In genomic region chr16:75288596-75289120, GRCh38 we compare ENCODE assay signal across 8 cellular contexts. TPM values are rescaled to one million over a fixed set of nuclear protein-coding genes. Genes with fewer than 3 reads are reported as not detected.
DNase-seq lines count a peak whose midpoint lies in the region; ATAC-seq and TF ChIP-seq lines count a peak whose summit lies in the region.

No MANE protein-coding gene starts in this region.

- peaks cover 18% of the 10 kb centered on the region for H3K36me3 ChIP-seq in BE2C

- peak; percentile 15 for DNase-seq in CD1c-positive myeloid dendritic cell (ENCODE audit: extremely low spot score)
- peak; percentile 83 for DNase-seq in activated naive CD8-positive, alpha-beta T cell treated with anti-CD3 and anti-CD28 coated beads, Interleukin-2, amount 10 ng/mL, durations not matched to agents 7 days and 5 days
- DNase-seq in sciatic nerve (ENCODE audit: low spot score), result no peak
- DNase-seq in BE2C, result no peak

- no peak overlapping the region for H3K4me3 ChIP-seq in BE2C (ENCODE audit: low read depth, low read length)

- POLR2A ChIA-PET in activated naive CD8-positive, alpha-beta T cell treated with anti-CD3 and anti-CD28 coated beads, Interleukin-2, amount 10 ng/mL, durations not matched to agents 7 days and 5 days (lab: Charles Lee), result no interaction called here

- H3K27me3 Mint-ChIP-seq in T-helper 1 cell treated with Interleukin-12 subunit alpha and Interleukin-12 subunit beta and Interleukin-4 antibody, amounts not matched to agents 30 μg/mL and 1 μg/mL, for 36 hours (ENCODE audit: low read depth), result peaks cover 18% of the 10 kb centered on the region
- peaks cover 40% of the 10 kb centered on the region for H3K27me3 Mint-ChIP-seq in activated naive CD8-positive, alpha-beta T cell treated with anti-CD3 and anti-CD28 coated beads, Interleukin-2, amount 10 ng/mL, durations not matched to agents 7 days and 5 days

- intact Hi-C loops in sciatic nerve (cut with DNase I), result no loop called here

- no peaks in the 10 kb centered on the region for H3K9me3 ChIP-seq in BE2C

- H3K9me3 Mint-ChIP-seq in T-helper 1 cell treated with Interleukin-12 subunit alpha and Interleukin-12 subunit beta and Interleukin-4 antibody, amounts not matched to agents 30 μg/mL and 1 μg/mL, for 36 hours, result no peaks in the 10 kb centered on the region
- no peaks in the 10 kb centered on the region for H3K9me3 Mint-ChIP-seq in activated naive CD8-positive, alpha-beta T cell treated with anti-CD3 and anti-CD28 coated beads, Interleukin-2, amount 10 ng/mL, durations not matched to agents 7 days and 5 days

- H3K4me1 ChIP-seq in BE2C, result no peaks in the 10 kb centered on the region

- peaks cover 24% of the 10 kb centered on the region for H3K36me3 Mint-ChIP-seq in T-helper 1 cell treated with Interleukin-12 subunit alpha and Interleukin-12 subunit beta and Interleukin-4 antibody, amounts not matched to agents 30 μg/mL and 1 μg/mL, for 36 hours (ENCODE audit: low read depth)
- H3K36me3 Mint-ChIP-seq in activated naive CD8-positive, alpha-beta T cell treated with anti-CD3 and anti-CD28 coated beads, Interleukin-2, amount 10 ng/mL, durations not matched to agents 7 days and 5 days, result peaks cover 40% of the 10 kb centered on the region

- ATAC-seq in activated naive CD8-positive, alpha-beta T cell treated with anti-CD3 and anti-CD28 coated beads, Interleukin-2, amount 10 ng/mL, durations not matched to agents 7 days and 5 days (ENCODE audit: low read depth), result peak; percentile 74
- ATAC-seq in sciatic nerve (peak; percentile 34), GM21360 (IDR thresholded peaks at IDR 0.05; ENCODE audit: unreplicated experiment) (no peak), HG03097 (IDR thresholded peaks at IDR 0.05; ENCODE audit: low FRiP score, unreplicated experiment) (no peak), HG02642 (IDR thresholded peaks at IDR 0.05; ENCODE audit: poor library complexity, unreplicated experiment) (no peak)

- H3K27me3 ChIP-seq in BE2C, result no peaks in the 10 kb centered on the region

- no peak for TF ChIP-seq CTCF in BE2C (IDR thresholded peaks at IDR 0.05; ENCODE audit: low read depth, low read length)

- peak overlapping the region; percentile 57 for H3K27ac Mint-ChIP-seq in T-helper 1 cell treated with Interleukin-12 subunit alpha and Interleukin-12 subunit beta and Interleukin-4 antibody, amounts not matched to agents 30 μg/mL and 1 μg/mL, for 36 hours
- H3K27ac Mint-ChIP-seq in activated naive CD8-positive, alpha-beta T cell treated with anti-CD3 and anti-CD28 coated beads, Interleukin-2, amount 10 ng/mL, durations not matched to agents 7 days and 5 days, result peak overlapping the region; percentile 79

- H3K4me3 Mint-ChIP-seq in T-helper 1 cell treated with Interleukin-12 subunit alpha and Interleukin-12 subunit beta and Interleukin-4 antibody, amounts not matched to agents 30 μg/mL and 1 μg/mL, for 36 hours, result peak overlapping the region; percentile 45
- H3K4me3 Mint-ChIP-seq in activated naive CD8-positive, alpha-beta T cell treated with anti-CD3 and anti-CD28 coated beads, Interleukin-2, amount 10 ng/mL, durations not matched to agents 7 days and 5 days, result peak overlapping the region; percentile 52

- peaks cover 8% of the 10 kb centered on the region for H3K4me1 Mint-ChIP-seq in T-helper 1 cell treated with Interleukin-12 subunit alpha and Interleukin-12 subunit beta and Interleukin-4 antibody, amounts not matched to agents 30 μg/mL and 1 μg/mL, for 36 hours (ENCODE audit: low read depth)
- peaks cover 19% of the 10 kb centered on the region for H3K4me1 Mint-ChIP-seq in activated naive CD8-positive, alpha-beta T cell treated with anti-CD3 and anti-CD28 coated beads, Interleukin-2, amount 10 ng/mL, durations not matched to agents 7 days and 5 days

RNA-seq across cellular contexts. Expression of gene BCAR1, which starts 37.2 kb away (rescaled TPM):
- total RNA-seq in activated naive CD8-positive, alpha-beta T cell treated with anti-CD3 and anti-CD28 coated beads, Interleukin-2, amount 10 ng/mL, durations not matched to agents 7 days and 5 days, result not detected
- 71.7 TPM for total RNA-seq in sciatic nerve
- 72.3 TPM for polyA plus RNA-seq in BE2C (2012; ENCODE audit: insufficient read depth, insufficient read length, low read depth)

Comparison
In these comparisons a context has a peak if more than half of its experiments do, and no peak if none do; other contexts are left out.
1. DNase-seq: peak in CD1c-positive myeloid dendritic cell (single experiment) and activated naive CD8-positive, alpha-beta T cell treated with anti-CD3 and anti-CD28 coated beads, Interleukin-2, amount 10 ng/mL, durations not matched to agents 7 days and 5 days (single experiment); none in sciatic nerve (single experiment) and BE2C (single experiment).
2. ATAC-seq: peak in activated naive CD8-positive, alpha-beta T cell treated with anti-CD3 and anti-CD28 coated beads, Interleukin-2, amount 10 ng/mL, durations not matched to agents 7 days and 5 days (single experiment) and sciatic nerve (single experiment); none in GM21360 (single experiment), HG03097 (single experiment) and HG02642 (single experiment).
3. RNA of gene BCAR1, which starts 37.2 kb away (total RNA-seq): 71.7 TPM in sciatic nerve (single experiment); not detected in activated naive CD8-positive, alpha-beta T cell treated with anti-CD3 and anti-CD28 coated beads, Interleukin-2, amount 10 ng/mL, durations not matched to agents 7 days and 5 days; every median in the first group is over 10 times any median in the second.